In the genomic region with DNA sequence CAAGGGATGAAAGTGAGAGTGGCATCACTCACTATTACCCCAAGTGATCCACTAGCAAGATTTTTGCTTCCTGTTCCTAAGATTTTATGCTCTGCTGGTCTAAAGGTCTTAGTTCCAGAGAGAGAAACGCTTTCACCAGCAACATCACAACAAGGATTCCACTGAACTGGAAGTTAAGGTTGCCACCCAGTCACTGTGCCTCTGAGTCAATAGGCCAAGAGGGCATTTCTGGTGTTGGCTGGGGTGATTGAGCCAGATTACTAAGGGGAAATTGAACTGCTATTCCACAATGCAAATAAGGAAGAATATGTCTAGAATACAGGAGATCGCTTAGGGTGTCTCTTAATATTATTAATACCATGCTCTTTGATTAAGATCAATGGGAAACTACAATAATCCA, we compare ENCODE assay signal across 18 cellular contexts.
"Had no signal": no experiment of that assay in that cellular context is flagged by ENCODE, and none has a peak within 500 bp of the region (broad histone marks: within the 10 kb centered on the region; RNA-seq: fewer than 3 reads in every experiment).

No MANE protein-coding gene starts in this region.

- FAIRE-seq: endothelial cell of umbilical vein, frontal cortex, islet of Langerhans, pancreas, urothelium cell line had no signal

- H3K27ac ChIP-seq: neutrophil, pancreas, thyroid gland, upper lobe of left lung had no signal

- H3K4me1 ChIP-seq: thyroid gland, upper lobe of left lung had no signal

- H3K9me3 ChIP-seq: neutrophil, pancreas, stomach, thyroid gland, upper lobe of left lung had no signal

- DNase-seq: central memory CD4-positive, alpha-beta T cell; effector CD8-positive, alpha-beta T cell; mesenchymal stem cell; naive thymus-derived CD8-positive, alpha-beta T cell; stimulated activated CD4-positive, alpha-beta T cell treated with anti-CD3 and anti-CD28 coated beads, Interleukin-2, amount 100 ng/mL, for 24 hours; stimulated activated CD4-positive, alpha-beta T cell treated with anti-CD3 and anti-CD28 coated beads, Interleukin-4, amount 100 ng/mL, for 24 hours; stimulated activated naive CD4-positive, alpha-beta T cell treated with Interleukin-2 at 50 U/mL for 16 hours; stomach; thyroid gland had no signal

- ATAC-seq: naive thymus-derived CD8-positive, alpha-beta T cell; sciatic nerve; stimulated activated effector memory CD8-positive, alpha-beta T cell treated with anti-CD3 and anti-CD28 coated beads, Interleukin-12 subunit alpha, Interleukin-12 subunit beta, amount 100 ng/mL, for 72 hours had no signal

- H3K4me3 ChIP-seq: pancreas, stomach, thyroid gland, upper lobe of left lung had no signal

- H3K27me3 ChIP-seq: neutrophil, pancreas, stomach, thyroid gland, upper lobe of left lung had no signal

- H3K36me3 ChIP-seq: neutrophil, pancreas, stomach, thyroid gland, upper lobe of left lung had no signal
